In genomic region chr18:48798334-48799197, GRCh38 we compare ENCODE assay signal across 13 cellular contexts.
DNase-seq lines count a peak whose midpoint lies in the region; ATAC-seq and TF ChIP-seq lines count a peak whose summit lies in the region.
"Had no signal": no experiment of that assay in that cellular context is flagged by ENCODE, and none has a peak within 500 bp of the region (broad histone marks: within the 10 kb centered on the region; RNA-seq: fewer than 3 reads in every experiment).

No MANE protein-coding gene starts in this region.

- H3K4me1 ChIP-seq in colonic mucosa (peaks cover 10% of the 10 kb centered on the region), upper lobe of left lung (peaks cover 0 to 4% (median 1%) of the 10 kb centered on the region in 4 donors)

- CTCF ChIA-PET in activated CD4-positive, alpha-beta T cell treated with anti-CD3 and anti-CD28 coated beads for 36 hours (lab: Charles Lee): no interaction called here

- H3K27me3 ChIP-seq in colonic mucosa (no peaks in the 10 kb centered on the region), upper lobe of left lung (no peaks in the 10 kb centered on the region)
- H3K27me3 ChIP-seq: brain microvascular endothelial cell had no signal

- WGBS in upper lobe of left lung, 2 donors: 87 to 92% methylated on average over 15 to 17 of the region's 17 CpGs

- no peak for TF ChIP-seq EP300 in upper lobe of left lung (IDR thresholded peaks at IDR 0.05)

- H3K9ac ChIP-seq in colonic mucosa (ENCODE audit: low read depth in 2 of 2, low read length in 2 of 2): no peak overlapping the region

- no peaks in the 10 kb centered on the region for H3K27me3 Mint-ChIP-seq in activated CD4-positive, alpha-beta T cell treated with anti-CD3 and anti-CD28 coated beads for 36 hours
- H3K27me3 Mint-ChIP-seq in neural crest cell (ENCODE audit: low read depth): no peaks in the 10 kb centered on the region

- no peak for TF ChIP-seq POLR2A in upper lobe of left lung (IDR thresholded peaks at IDR 0.05)

- H3K27ac Mint-ChIP-seq in activated CD4-positive, alpha-beta T cell treated with anti-CD3 and anti-CD28 coated beads for 36 hours: no peak overlapping the region
- peak overlapping the region; percentile 27 for H3K27ac Mint-ChIP-seq in neural crest cell (ENCODE audit: unreplicated experiment)

- intact Hi-C loops in activated CD4-positive, alpha-beta T cell treated with anti-CD3 and anti-CD28 coated beads for 36 hours (cut with DNase I, micrococcal nuclease): no loop called here
- intact Hi-C loops in colonic mucosa (cut with DNase I): no loop called here

- peak; percentile 2 for DNase-seq in activated CD4-positive, alpha-beta T cell treated with anti-CD3 and anti-CD28 coated beads for 36 hours
- no peak for DNase-seq in activated CD4-positive, alpha-beta T cell treated with anti-CD3 and anti-CD28 coated beads for 48 hours
- peak; percentile 16 for DNase-seq in colonic mucosa
- no peak for DNase-seq in neural crest cell (ENCODE audit: low read depth, low spot score)
- peak; percentile 2 to 19 for DNase-seq in upper lobe of left lung
- DNase-seq in CD1c-positive myeloid dendritic cell (ENCODE audit: extremely low spot score): no peak
- DNase-seq in NCI-H187 treated with DMSO at 0.1 percent for 48 hours (lab: John Stamatoyannopoulos, UW): no peak
- DNase-seq: brain microvascular endothelial cell; Calu3; midbrain; stimulated activated CD4-positive, alpha-beta T cell treated with anti-CD3 and anti-CD28 coated beads, Interleukin-4, amount 100 ng/mL, for 4 hours had no signal

- H3K36me3 Mint-ChIP-seq in activated CD4-positive, alpha-beta T cell treated with anti-CD3 and anti-CD28 coated beads for 36 hours (ENCODE audit: low read depth): no peaks in the 10 kb centered on the region
- peaks cover 7% of the 10 kb centered on the region for H3K36me3 Mint-ChIP-seq in neural crest cell (ENCODE audit: low read depth)

- H3K4me3 Mint-ChIP-seq in activated CD4-positive, alpha-beta T cell treated with anti-CD3 and anti-CD28 coated beads for 36 hours: no peak overlapping the region
- no peak overlapping the region for H3K4me3 Mint-ChIP-seq in neural crest cell

- TF ChIP-seq CTCF in colonic mucosa (IDR thresholded peaks at IDR 0.05) (no peak), neural crest cell (conservative IDR thresholded peaks at IDR 0.05) (no peak), upper lobe of left lung (IDR thresholded peaks at IDR 0.05) (no peak)

- POLR2A ChIA-PET in activated CD4-positive, alpha-beta T cell treated with anti-CD3 and anti-CD28 coated beads for 36 hours (lab: Charles Lee): no interaction called here

- no peak for ATAC-seq in activated CD4-positive, alpha-beta T cell treated with anti-CD3 and anti-CD28 coated beads for 36 hours
- no peak for ATAC-seq in upper lobe of left lung (ENCODE audit: low FRiP score in 2 of 2)
- no peak for ATAC-seq in GM19328 (IDR thresholded peaks at IDR 0.05; ENCODE audit: unreplicated experiment)
- ATAC-seq: Panc1 had no signal

- peaks cover 37% of the 10 kb centered on the region for H3K4me1 Mint-ChIP-seq in activated CD4-positive, alpha-beta T cell treated with anti-CD3 and anti-CD28 coated beads for 36 hours
- H3K4me1 Mint-ChIP-seq in neural crest cell: no peaks in the 10 kb centered on the region

- H3K36me3 ChIP-seq in colonic mucosa (no peaks in the 10 kb centered on the region), upper lobe of left lung (peaks cover 0 to 2% (median 0%) of the 10 kb centered on the region in 4 donors)

- H3K27ac ChIP-seq in colonic mucosa (no peak overlapping the region), upper lobe of left lung (no peak overlapping the region)
- H3K27ac ChIP-seq: brain microvascular endothelial cell had no signal

- no peaks in the 10 kb centered on the region for H3K9me3 Mint-ChIP-seq in activated CD4-positive, alpha-beta T cell treated with anti-CD3 and anti-CD28 coated beads for 36 hours (ENCODE audit: low read depth)
- H3K9me3 Mint-ChIP-seq in neural crest cell: no peaks in the 10 kb centered on the region

- no peak overlapping the region for H3K4me3 ChIP-seq in colonic mucosa
- H3K4me3 ChIP-seq in upper lobe of left lung: no peak overlapping the region

- no peaks in the 10 kb centered on the region for H3K9me3 ChIP-seq in colonic mucosa
- no peaks in the 10 kb centered on the region for H3K9me3 ChIP-seq in upper lobe of left lung

Comparison
In these comparisons a context has a peak if more than half of its experiments do, and no peak if none do; other contexts are left out.
1. DNase-seq: peak in activated CD4-positive, alpha-beta T cell treated with anti-CD3 and anti-CD28 coated beads for 36 hours (single experiment), colonic mucosa (single experiment) and upper lobe of left lung (2 of 2); none in activated CD4-positive, alpha-beta T cell treated with anti-CD3 and anti-CD28 coated beads for 48 hours (single experiment), neural crest cell (single experiment), CD1c-positive myeloid dendritic cell (single experiment) and NCI-H187 treated with DMSO at 0.1 percent for 48 hours (single experiment).